ENCODE assay signal across 9 cellular contexts in genomic region chr13:48126944-48127814, GRCh38. TPM values are rescaled to one million over a fixed set of nuclear protein-coding genes. Genes with fewer than 3 reads are reported as not detected.
DNase-seq lines count a peak whose midpoint lies in the region; ATAC-seq and TF ChIP-seq lines count a peak whose summit lies in the region.
"Had no signal": no experiment of that assay in that cellular context is flagged by ENCODE, and none has a peak within 500 bp of the region (broad histone marks: within the 10 kb centered on the region; RNA-seq: fewer than 3 reads in every experiment).

No MANE protein-coding gene starts in this region.

- H3K4me1 ChIP-seq in IMR-90 (ENCODE audit: control insufficient read depth, insufficient read depth, low read length) = peaks cover 2% of the 10 kb centered on the region; the same call in 1 of the 2 replicates
- H3K4me1 ChIP-seq in Peyer's patch = no peaks in the 10 kb centered on the region
- peaks cover 12% of the 10 kb centered on the region for H3K4me1 ChIP-seq in ovary (ENCODE audit: insufficient read depth)
- H3K4me1 ChIP-seq: SJSA1 had no signal

- no peak for TF ChIP-seq POLR2A in IMR-90 (IDR thresholded peaks at IDR 0.05; ENCODE audit: low read depth, low read length)
- no peak for TF ChIP-seq POLR2A in Peyer's patch (IDR thresholded peaks at IDR 0.05)
- no peak for TF ChIP-seq POLR2A in ovary (IDR thresholded peaks at IDR 0.05)

- no peak overlapping the region for H2BK15ac ChIP-seq in IMR-90 (ENCODE audit: low read depth, low read length)

- H3K56ac ChIP-seq in IMR-90 (ENCODE audit: extremely low read depth, insufficient read depth, low read length) = no peak overlapping the region

- H3K4me3 Mint-ChIP-seq in activated naive CD8-positive, alpha-beta T cell treated with anti-CD3 and anti-CD28 coated beads, Interleukin-2, amount 10 ng/mL, durations not matched to agents 7 days and 5 days = peak overlapping the region; percentile 19

- no peak overlapping the region for H2AK9ac ChIP-seq in IMR-90 (replicated peaks; ENCODE audit: low read depth, low read length, poor library complexity)

- no peak overlapping the region for H4K91ac ChIP-seq in IMR-90 (ENCODE audit: insufficient read depth, low read depth, low read length)

- no peaks in the 10 kb centered on the region for H3K9me3 ChIP-seq in IMR-90 (ENCODE audit: control insufficient read depth, insufficient read depth, low read length)
- no peaks in the 10 kb centered on the region for H3K9me3 ChIP-seq in Peyer's patch
- no peaks in the 10 kb centered on the region for H3K9me3 ChIP-seq in ovary
- H3K9me3 ChIP-seq: SJSA1 had no signal

- H2BK120ac ChIP-seq in IMR-90 (ENCODE audit: low read depth, low read length) = no peak overlapping the region

- H3K27me3 Mint-ChIP-seq in activated naive CD8-positive, alpha-beta T cell treated with anti-CD3 and anti-CD28 coated beads, Interleukin-2, amount 10 ng/mL, durations not matched to agents 7 days and 5 days = no peaks in the 10 kb centered on the region

- intact Hi-C loops in IMR-90 (cut with micrococcal nuclease) = loop anchor here (1.0 to 5.0 kb wide), 4 partner anchors 105 to 642 kb away; partner anchors contain the start of genes ITM2B and RB1
- intact Hi-C loops in ovary (cut with DNase I) = loop anchor here (5.0 to 10.0 kb wide), 4 partner anchors 95 to 458 kb away; partner anchors contain the start of genes ITM2B (in 2 of the 4) and RB1 (in 1 of the 4)

- H3K14ac ChIP-seq in IMR-90 (replicated peaks; ENCODE audit: low read depth, low read length) = no peak overlapping the region

- TF ChIP-seq RAD21 in IMR-90 (IDR thresholded peaks at IDR 0.05; ENCODE audit: low read length) = peak; percentile 60

- no peak for TF ChIP-seq EP300 in ovary (IDR thresholded peaks at IDR 0.05)

- H3K9me1 ChIP-seq in IMR-90 (ENCODE audit: insufficient read depth, low read length) = no peaks in the 10 kb centered on the region

- peak overlapping the region; percentile 63 for H3K27ac Mint-ChIP-seq in activated naive CD8-positive, alpha-beta T cell treated with anti-CD3 and anti-CD28 coated beads, Interleukin-2, amount 10 ng/mL, durations not matched to agents 7 days and 5 days

- dilution Hi-C loops in IMR-90 (cut with HindIII; ENCODE audit: low sequenced_read_pairs, unreplicated experiment) = no loop called here

- ATAC-seq in GM18511 (IDR thresholded peaks at IDR 0.05; ENCODE audit: unreplicated experiment) (peak; percentile 62), IMR-90 (ENCODE audit: low read depth) (peak; percentile 77)
- ATAC-seq in activated naive CD8-positive, alpha-beta T cell treated with anti-CD3 and anti-CD28 coated beads, Interleukin-2, amount 10 ng/mL, durations not matched to agents 7 days and 5 days (ENCODE audit: low read depth) = peak; percentile 85

- H3K79me1 ChIP-seq in IMR-90 (ENCODE audit: low read depth in 1 of 2, low read length in 2 of 2) = no peaks in the 10 kb centered on the region

- H2BK5ac ChIP-seq in IMR-90 (ENCODE audit: low read depth, low read length, poor library complexity, severe bottlenecking) = no peak overlapping the region

- H3K18ac ChIP-seq in IMR-90 (ENCODE audit: low read depth, low read length) = no peak overlapping the region

- H3K9ac ChIP-seq in IMR-90 (ENCODE audit: low read depth, low read length) = no peak overlapping the region; the same call in 1 of the 2 replicates

- H3K27ac ChIP-seq in IMR-90 (ENCODE audit: insufficient read depth, low read length) (no peak overlapping the region), Peyer's patch (peak overlapping the region in 3 of 4 donors; percentile 18 to 23 (median 21)), ovary (peak overlapping the region in 1 of 2 donors; percentile 39)
- H3K27ac ChIP-seq: SJSA1 had no signal

- no CpG with 5 or more reads among the region's 5 CpGs for WGBS in IMR-90 (ENCODE audit: extremely low coverage in 2 of 2, insufficient read length in 1 of 2), 2 experiments
- WGBS in ovary, 3 donors = 29 to 43% (median 42%) methylated on average over 5 of the region's 5 CpGs

- no peaks in the 10 kb centered on the region for H4K20me1 ChIP-seq in IMR-90 (ENCODE audit: insufficient read depth, low read length)

- CTCF ChIA-PET in IMR-90 (lab: Yijun Ruan, JAX) = interaction anchor here (0.7 to 2.0 kb wide), 4 partner anchors 10 to 642 kb away, joined by 3 to 4 read pairs (median 4); no protein-coding TSS in a partner anchor

- 0 out of 4 replicates have a peak overlapping the region, but pooled peaks of 1 of the 2 experiments have one; percentile 14 for H4K8ac ChIP-seq in IMR-90 (ENCODE audit: low read depth in 2 of 2, low read length in 2 of 2)

- H3K27me3 ChIP-seq in IMR-90 (ENCODE audit: control insufficient read depth, insufficient read depth, low read length) (peaks cover 2% of the 10 kb centered on the region; the same call in 1 of the 2 replicates), Peyer's patch (no peaks in the 10 kb centered on the region), ovary (no peaks in the 10 kb centered on the region)
- H3K27me3 ChIP-seq: SJSA1 had no signal

- H3K36me3 ChIP-seq in IMR-90 (ENCODE audit: control insufficient read depth, insufficient read depth, low read length) = no peaks in the 10 kb centered on the region
- no peaks in the 10 kb centered on the region for H3K36me3 ChIP-seq in Peyer's patch
- H3K36me3 ChIP-seq in ovary = no peaks in the 10 kb centered on the region
- H3K36me3 ChIP-seq: SJSA1 had no signal

- POLR2A ChIA-PET in IMR-90 (lab: Charles Lee; ENCODE audit: unreplicated experiment) = no interaction called here
- POLR2A ChIA-PET in activated naive CD8-positive, alpha-beta T cell treated with anti-CD3 and anti-CD28 coated beads, Interleukin-2, amount 10 ng/mL, durations not matched to agents 7 days and 5 days (lab: Charles Lee) = interaction anchor here (1.0 to 1.9 kb wide), 3 partner anchors 59 to 108 kb away, joined by 4 to 15 read pairs (median 6); partner anchors contain the start of gene ITM2B

- H4K5ac ChIP-seq in IMR-90 (ENCODE audit: low read depth, low read length) = 0 out of 2 replicates have a peak overlapping the region, but pooled peaks have one; percentile 63

- no peak overlapping the region for H2BK20ac ChIP-seq in IMR-90 (ENCODE audit: low read depth, low read length)

- H2AK5ac ChIP-seq in IMR-90 (ENCODE audit: low read depth, low read length) = no peak overlapping the region

- TF ChIP-seq CTCF in IMR-90 (conservative IDR thresholded peaks at IDR 0.05; ENCODE audit: low read depth, low read length) (peak; percentile 73), Peyer's patch (IDR thresholded peaks at IDR 0.05) (peak; percentile 70 to 95 (median 84)), ovary (IDR thresholded peaks at IDR 0.05) (peak; percentile 42 to 76 (median 71))

- H3K9me3 Mint-ChIP-seq in activated naive CD8-positive, alpha-beta T cell treated with anti-CD3 and anti-CD28 coated beads, Interleukin-2, amount 10 ng/mL, durations not matched to agents 7 days and 5 days = no peaks in the 10 kb centered on the region

- in situ Hi-C loops in IMR-90 (cut with MboI; ENCODE audit: low sequenced_read_pairs) = loop anchor here (5.0 kb wide), 1 partner anchor 450 kb away; no protein-coding TSS in a partner anchor

- H3K4ac ChIP-seq in IMR-90 (ENCODE audit: low read depth, low read length) = no peak overlapping the region

- BruUV-seq in IMR-90 (replicated peaks; lab: Mats Ljungman, UMichigan) = no TSS peak

- H3K4me3 ChIP-seq in IMR-90 (ENCODE audit: insufficient read depth, low read depth, low read length) (no peak overlapping the region), Peyer's patch (no peak overlapping the region), ovary (no peak overlapping the region)
- H3K4me3 ChIP-seq: SJSA1 had no signal

- H2AFZ ChIP-seq in IMR-90 (replicated peaks; ENCODE audit: low read length, poor library complexity) = no peak overlapping the region

- peaks cover 15% of the 10 kb centered on the region for H3K4me1 Mint-ChIP-seq in activated naive CD8-positive, alpha-beta T cell treated with anti-CD3 and anti-CD28 coated beads, Interleukin-2, amount 10 ng/mL, durations not matched to agents 7 days and 5 days

- H3K36me3 Mint-ChIP-seq in activated naive CD8-positive, alpha-beta T cell treated with anti-CD3 and anti-CD28 coated beads, Interleukin-2, amount 10 ng/mL, durations not matched to agents 7 days and 5 days = no peaks in the 10 kb centered on the region

- no peak overlapping the region for H3K23ac ChIP-seq in IMR-90 (ENCODE audit: low read depth, low read length)

- DNase-seq in Ammon's horn (ENCODE audit: low spot score) = peak; percentile 60
- peak; percentile 60 for DNase-seq in IMR-90
- peak in 2 of 3 donors; percentile 21 to 63 for DNase-seq in Peyer's patch
- no peak for DNase-seq in activated naive CD8-positive, alpha-beta T cell treated with anti-CD3 and anti-CD28 coated beads, Interleukin-2, amount 10 ng/mL, durations not matched to agents 7 days and 5 days
- peak; percentile 70 for DNase-seq in glomerular visceral epithelial cell (ENCODE audit: extremely low spot score)
- peak; percentile 27 to 66 (median 48) for DNase-seq in ovary
- DNase-seq in NCI-H187 (lab: John Stamatoyannopoulos, UW) = no peak

- H3K4me2 ChIP-seq in IMR-90 (ENCODE audit: low read depth, low read length) = no peak overlapping the region; the same call in 1 of the 2 replicates

TF ChIP-seq in IMR-90, 13 proteins besides CTCF, POLR2A, EP300 and RAD21:
- TF ChIP-seq CEBPB (IDR thresholded peaks at IDR 0.05; ENCODE audit: low read depth, low read length) = 0 out of 2 replicates have a peak, but pooled peaks have one; percentile 1
- no peak for TF ChIP-seq RFX5 (IDR thresholded peaks at IDR 0.05; ENCODE audit: low read depth, low read length)
- TF ChIP-seq SMC3 (IDR thresholded peaks at IDR 0.05; ENCODE audit: low read depth, low read length) = peak; percentile 77

RNA-seq across cellular contexts. Expression of gene MED4, which starts 32.3 kb away (rescaled TPM):
- total RNA-seq in IMR-90 (2012; rRNA removed) (25.3 and 28.3 TPM in 2 replicates), Peyer's patch (10 to 100 TPM; 23.6 to 68.5 (median 44.4) TPM), ovary (10 to 100 TPM; 23.3 to 50.7 (median 42.6) TPM)
- polyA plus RNA-seq in IMR-90 (2012; rRNA removed) (38.5 and 40.5 TPM in 2 replicates), ovary (10 to 100 TPM; 50.0 to 63.8 TPM)
- polyA plus RNA-seq in IMR-90 (2012; cell fraction: cytosol; rRNA removed) = 13.2 and 16.4 TPM in 2 replicates
- polyA plus RNA-seq in IMR-90 (2012; cell fraction: nucleus; rRNA removed; ENCODE audit: low replicate concordance) = 2.4 and 21.2 TPM in 2 replicates
- total RNA-seq in activated naive CD8-positive, alpha-beta T cell treated with anti-CD3 and anti-CD28 coated beads, Interleukin-2, amount 10 ng/mL, durations not matched to agents 7 days and 5 days = 10 to 100 TPM; 56.1 TPM

Comparison
In these comparisons a context has a peak if more than half of its experiments do, and no peak if none do; other contexts are left out.
1. DNase-seq: peak in Ammon's horn (single experiment), IMR-90 (single experiment), Peyer's patch (2 of 3), glomerular visceral epithelial cell (single experiment) and ovary (5 of 5); none in activated naive CD8-positive, alpha-beta T cell treated with anti-CD3 and anti-CD28 coated beads, Interleukin-2, amount 10 ng/mL, durations not matched to agents 7 days and 5 days (single experiment) and NCI-H187 (0 of 2).
2. Peak in every context shown above with its lines, with median percentiles within 50 percentile points of each other: ATAC-seq and CTCF ChIP-seq.